In the genomic region with DNA sequence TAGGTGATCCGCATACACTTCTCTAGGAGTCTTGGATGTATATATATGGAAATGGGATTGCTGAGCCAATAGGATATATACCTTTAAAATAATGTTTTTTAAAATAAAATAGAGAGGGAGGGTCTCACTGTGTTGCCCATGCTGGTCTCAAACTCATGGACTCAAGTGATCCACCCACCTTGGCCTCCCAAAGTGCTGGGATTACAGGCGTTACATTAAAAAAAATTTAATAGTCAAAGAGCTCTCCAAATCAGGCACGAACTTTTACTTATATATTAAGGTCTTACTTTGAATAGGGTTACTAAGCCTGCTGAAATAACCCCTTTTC, we compare ENCODE assay signal across 8 cellular contexts.
DNase-seq lines count a peak whose midpoint lies in the region; ATAC-seq and TF ChIP-seq lines count a peak whose summit lies in the region.

No MANE protein-coding gene starts in this region.

- H3K9me3 ChIP-seq in right lobe of liver (no peaks in the 10 kb centered on the region), tibial nerve (no peaks in the 10 kb centered on the region)

- H3K27ac Mint-ChIP-seq in activated naive CD4-positive, alpha-beta T cell treated with anti-CD3 and anti-CD28 coated beads, Interleukin-2, amount 10 ng/mL, durations not matched to agents 7 days and 5 days, result peak overlapping the region; percentile 99

- 64% methylated on average over 3 of the region's 3 CpGs for WGBS in right lobe of liver (ENCODE audit: insufficient coverage, low coverage, low lambda C conversion rate, missing lambda C conversion rate)
- WGBS in tibial nerve, 2 donors, result 33 to 55% methylated on average over 3 of the region's 3 CpGs

- intact Hi-C loops in right lobe of liver (cut with DNase I), result no loop called here

- TF ChIP-seq EP300 in tibial nerve (IDR thresholded peaks at IDR 0.05), result no peak

- H3K27me3 ChIP-seq in right lobe of liver (no peaks in the 10 kb centered on the region), tibial nerve (no peaks in the 10 kb centered on the region)

- peak overlapping the region; percentile 85 for H3K4me3 Mint-ChIP-seq in activated naive CD4-positive, alpha-beta T cell treated with anti-CD3 and anti-CD28 coated beads, Interleukin-2, amount 10 ng/mL, durations not matched to agents 7 days and 5 days

- no peak for TF ChIP-seq CTCF in right lobe of liver (IDR thresholded peaks at IDR 0.05)
- TF ChIP-seq CTCF in tibial nerve (IDR thresholded peaks at IDR 0.05), result no peak

- H3K36me3 ChIP-seq in right lobe of liver, result no peaks in the 10 kb centered on the region
- no peaks in the 10 kb centered on the region for H3K36me3 ChIP-seq in tibial nerve

- peak overlapping the region; percentile 93 for H3K27ac ChIP-seq in angular gyrus (ENCODE audit: low read depth, low read length)
- H3K27ac ChIP-seq in right lobe of liver, result peak overlapping the region; percentile 33 to 87 (median 81)
- H3K27ac ChIP-seq in tibial nerve, result peak overlapping the region; percentile 79 to 95 (median 88)

- CTCF ChIA-PET in activated naive CD4-positive, alpha-beta T cell treated with anti-CD3 and anti-CD28 coated beads, Interleukin-2, amount 10 ng/mL, durations not matched to agents 7 days and 5 days (lab: Charles Lee), result interaction anchor here (0.5 to 2.5 kb wide), 3 partner anchors 108 to 170 kb away, joined by 3 to 8 read pairs (median 3); a partner anchor contains a TSS

- no peaks in the 10 kb centered on the region for H3K27me3 Mint-ChIP-seq in activated naive CD4-positive, alpha-beta T cell treated with anti-CD3 and anti-CD28 coated beads, Interleukin-2, amount 10 ng/mL, durations not matched to agents 7 days and 5 days

- H3K4me1 ChIP-seq in right lobe of liver (no peaks in the 10 kb centered on the region), tibial nerve (no peaks in the 10 kb centered on the region)

- ATAC-seq in right lobe of liver (no peak), GM21526 (IDR thresholded peaks at IDR 0.05; ENCODE audit: low FRiP score, unreplicated experiment) (no peak)

- peaks cover 9% of the 10 kb centered on the region for H3K9me3 Mint-ChIP-seq in activated naive CD4-positive, alpha-beta T cell treated with anti-CD3 and anti-CD28 coated beads, Interleukin-2, amount 10 ng/mL, durations not matched to agents 7 days and 5 days

- H3K4me3 ChIP-seq in right lobe of liver, result peak overlapping the region; percentile 22 to 50 (median 45)
- H3K4me3 ChIP-seq in tibial nerve, result peak overlapping the region; percentile 30 to 53 (median 34)

- no peak for DNase-seq in activated naive CD4-positive, alpha-beta T cell treated with anti-CD3 and anti-CD28 coated beads, Interleukin-2, amount 10 ng/mL, durations not matched to agents 7 days and 5 days
- no peak for DNase-seq in activated naive CD4-positive, alpha-beta T cell (lab: John Stamatoyannopoulos, UW)
- DNase-seq in right lobe of liver (no peak), tibial nerve (ENCODE audit: low spot score in 2 of 2) (no peak), NCI-H526 (lab: John Stamatoyannopoulos, UW) (no peak), DMS79 treated with DMSO at 0.1 percent for 48 hours (lab: John Stamatoyannopoulos, UW) (no peak)

- H3K36me3 Mint-ChIP-seq in activated naive CD4-positive, alpha-beta T cell treated with anti-CD3 and anti-CD28 coated beads, Interleukin-2, amount 10 ng/mL, durations not matched to agents 7 days and 5 days, result peaks cover 8% of the 10 kb centered on the region

- TF ChIP-seq POLR2A in right lobe of liver (IDR thresholded peaks at IDR 0.05) (no peak), tibial nerve (IDR thresholded peaks at IDR 0.05) (no peak)

- peaks cover 15% of the 10 kb centered on the region for H3K4me1 Mint-ChIP-seq in activated naive CD4-positive, alpha-beta T cell treated with anti-CD3 and anti-CD28 coated beads, Interleukin-2, amount 10 ng/mL, durations not matched to agents 7 days and 5 days
